9 cellular contexts compared by ENCODE assay signal in the genomic region with DNA sequence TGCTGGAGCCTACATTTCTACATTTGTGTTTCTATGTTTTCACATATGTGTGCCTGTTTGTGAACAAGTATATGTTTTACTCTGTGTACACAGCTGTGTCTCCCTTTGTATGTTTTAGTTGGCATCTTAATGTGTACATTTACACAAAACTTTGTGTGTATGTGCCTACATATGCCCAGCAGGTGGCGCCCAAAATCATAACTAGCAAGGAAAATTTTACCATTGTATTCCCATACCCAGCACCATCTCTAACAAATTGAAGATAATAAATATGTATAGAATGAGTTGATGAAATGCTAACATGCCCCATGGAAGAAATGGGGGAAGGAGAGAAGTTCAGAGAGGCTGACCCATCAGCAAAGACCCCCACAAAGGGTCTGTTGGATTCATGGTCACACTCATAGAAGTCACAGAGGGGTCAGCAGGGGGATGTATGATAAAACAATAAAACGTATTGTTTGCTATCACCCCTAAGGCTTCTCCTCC. TPM values are rescaled to one million over a fixed set of nuclear protein-coding genes. Genes with fewer than 3 reads are reported as not detected.
DNase-seq lines count a peak whose midpoint lies in the region; ATAC-seq, FAIRE-seq and TF ChIP-seq lines count a peak whose summit lies in the region.
"Had no signal": no experiment of that assay in that cellular context is flagged by ENCODE, and none has a peak within 500 bp of the region (broad histone marks: within the 10 kb centered on the region; RNA-seq: fewer than 3 reads in every experiment).

No MANE protein-coding gene starts in this region.

- peak; percentile 92 for TF ChIP-seq CTCF in liver (IDR thresholded peaks at IDR 0.05; ENCODE audit: low read depth, low read length, missing input control)

- peak; percentile 71 for FAIRE-seq in H54 (lab: Jason Lieb, UNC)

- no peak overlapping the region for H3K4me3 ChIP-seq in liver (ENCODE audit: low read depth in 1 of 3, low read length in 3 of 3)
- H3K4me3 ChIP-seq: skin epidermis had no signal

- 40% methylated on average over 2 of the region's 2 CpGs for WGBS in liver

- peak; percentile 98 to 99 for TF ChIP-seq RAD21 in liver (IDR thresholded peaks at IDR 0.05)

- H3K27me3 ChIP-seq in liver (ENCODE audit: control insufficient read depth in 4 of 4, insufficient read depth in 4 of 4, low read length in 3 of 4) = no peaks in the 10 kb centered on the region

- no peak for TF ChIP-seq POLR2A in H54 (IDR thresholded peaks at IDR 0.05; ENCODE audit: low read depth, low read length)

- H3K4me1 ChIP-seq in liver (ENCODE audit: control insufficient read depth in 4 of 4, insufficient read depth in 4 of 4, low read length in 3 of 4) = peaks cover 3 to 37% (median 17%) of the 10 kb centered on the region in 4 donors

- no peak overlapping the region for H3K9ac ChIP-seq in liver (ENCODE audit: low read depth in 1 of 2, low read length in 2 of 2)

- no peak overlapping the region for H3K27ac ChIP-seq in liver (ENCODE audit: low read depth in 1 of 2, low read length in 2 of 2)

- no peaks in the 10 kb centered on the region for H3K9me3 ChIP-seq in liver (ENCODE audit: control insufficient read depth in 4 of 4, low read length in 3 of 4)

- peak; percentile 48 to 49 for ATAC-seq in activated CD4-positive, CD25-positive, alpha-beta regulatory T cell treated with anti-CD3 and anti-CD28 coated beads, Interleukin-2, amount 50 U/mL, for 24 hours
- ATAC-seq in HG02884 (IDR thresholded peaks at IDR 0.05; ENCODE audit: unreplicated experiment) = no peak

- DNase-seq in AML-193 (lab: John Stamatoyannopoulos, UW) (peak; percentile 55 to 66), H54 (ENCODE audit: insufficient read length, low spot score) (peak; percentile 36), NCI-H226 (peak; percentile 14)
- peak; percentile 70 for DNase-seq in central memory CD4-positive, alpha-beta T cell
- peak; percentile 44 to 66 (median 55) for DNase-seq in stimulated activated CD4-positive, alpha-beta T cell treated with anti-CD3 and anti-CD28 coated beads, TNF-alpha, amount 100 ng/mL, for 24 hours (ENCODE audit: low read depth in 3 of 3)

- H3K36me3 ChIP-seq in liver (ENCODE audit: control insufficient read depth in 4 of 4, insufficient read depth in 3 of 4, low read depth in 1 of 4, low read length in 3 of 4) = no peaks in the 10 kb centered on the region

TF ChIP-seq in liver, 16 proteins besides CTCF, POLR2A, EP300 and RAD21:
- TF ChIP-seq, protein P1, sequence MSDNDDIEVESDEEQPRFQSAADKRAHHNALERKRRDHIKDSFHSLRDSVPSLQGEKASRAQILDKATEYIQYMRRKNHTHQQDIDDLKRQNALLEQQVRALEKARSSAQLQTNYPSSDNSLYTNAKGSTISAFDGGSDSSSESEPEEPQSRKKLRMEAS (IDR thresholded peaks at IDR 0.05) = no peak
- TF ChIP-seq FOXA1 (IDR thresholded peaks at IDR 0.05) = peak; percentile 65
TF ChIP-seq in liver: peak in this region for 1.

RNA-seq across cellular contexts. Expression of a gene that starts 48.1 kb away (rescaled TPM):
- total RNA-seq in liver = 10 to 100 TPM; 24.9 to 76.0 TPM
- polyA plus RNA-seq in liver = 10 to 100 TPM in 1 of 2 donors, 1 to 10 TPM in 1; 2.0 to 14.6 TPM

Comparison
In these comparisons a context has a peak if more than half of its experiments do, and no peak if none do; other contexts are left out.
1. DNase-seq: peak in every context shown above with its lines; median percentile 70 in central memory CD4-positive, alpha-beta T cell; 60 in AML-193; 55 in stimulated activated CD4-positive, alpha-beta T cell treated with anti-CD3 and anti-CD28 coated beads, TNF-alpha, amount 100 ng/mL, for 24 hours; 36 in H54; 14 in NCI-H226.